In genomic region chr4:182018691-182019090, GRCh38 we compare ENCODE assay signal across 17 cellular contexts.
A peak's percentile ranks its signal among the peaks of the same experiment; 100 is the strongest.
DNase-seq lines count a peak whose midpoint lies in the region; ATAC-seq lines count a peak whose summit lies in the region.
"Had no signal": no experiment of that assay in that cellular context is flagged by ENCODE, and none has a peak within 500 bp of the region (broad histone marks: within the 10 kb centered on the region; RNA-seq: fewer than 3 reads in every experiment).

No MANE protein-coding gene starts in this region.

- intact Hi-C loops in activated CD4-positive, alpha-beta T cell treated with anti-CD3 and anti-CD28 coated beads for 36 hours (cut with DNase I, micrococcal nuclease): no loop called here
- intact Hi-C loops in Right ventricle myocardium superior (cut with DNase I): no loop called here

- no peak for DNase-seq in T-helper 2 cell treated with Interferon-gamma antibody and Interleukin-4, amounts not matched to agents 5 μg/mL and 100 μg/mL, for 36 hours (ENCODE audit: low spot score)
- DNase-seq in activated CD4-positive, alpha-beta T cell treated with anti-CD3 and anti-CD28 coated beads for 36 hours: no peak
- DNase-seq in Right ventricle myocardium superior: no peak
- DNase-seq: activated CD4-positive, alpha-beta T cell treated with anti-CD3 and anti-CD28 coated beads, Interleukin-2, amount 50 U/mL, for 1 hour; activated effector memory CD4-positive, alpha-beta T cell treated with anti-CD3 and anti-CD28 coated beads, Interleukin-2, amount 50 U/mL, for 16 hours; brain microvascular endothelial cell; DND-41; endodermal cell; left colon; T-helper 17 cell; upper lobe of left lung had no signal

- no peak overlapping the region for H3K27ac Mint-ChIP-seq in T-helper 2 cell treated with Interferon-gamma antibody and Interleukin-4, amounts not matched to agents 5 μg/mL and 100 μg/mL, for 36 hours
- H3K27ac Mint-ChIP-seq in activated CD4-positive, alpha-beta T cell treated with anti-CD3 and anti-CD28 coated beads for 36 hours: no peak overlapping the region
- H3K27ac Mint-ChIP-seq: endodermal cell, T-helper 17 cell had no signal

- ATAC-seq in GM18511 (IDR thresholded peaks at IDR 0.05; ENCODE audit: unreplicated experiment) (peak; percentile 58), GM21360 (IDR thresholded peaks at IDR 0.05; ENCODE audit: unreplicated experiment) (peak; percentile 40), HG02938 (IDR thresholded peaks at IDR 0.05; ENCODE audit: unreplicated experiment) (peak; percentile 71), HG03520 (IDR thresholded peaks at IDR 0.05; ENCODE audit: unreplicated experiment) (peak; percentile 46), GM19455 (IDR thresholded peaks at IDR 0.05; ENCODE audit: unreplicated experiment) (no peak), Right ventricle myocardium superior (ENCODE audit: poor library complexity) (no peak)
- no peak for ATAC-seq in activated CD4-positive, alpha-beta T cell treated with anti-CD3 and anti-CD28 coated beads for 36 hours
- ATAC-seq: left colon, Panc1, T-helper 17 cell had no signal

- no peaks in the 10 kb centered on the region for H3K4me1 Mint-ChIP-seq in T-helper 2 cell treated with Interferon-gamma antibody and Interleukin-4, amounts not matched to agents 5 μg/mL and 100 μg/mL, for 36 hours (ENCODE audit: low read depth)
- no peaks in the 10 kb centered on the region for H3K4me1 Mint-ChIP-seq in activated CD4-positive, alpha-beta T cell treated with anti-CD3 and anti-CD28 coated beads for 36 hours
- H3K4me1 Mint-ChIP-seq: T-helper 17 cell had no signal

- H3K4me3 Mint-ChIP-seq in T-helper 2 cell treated with Interferon-gamma antibody and Interleukin-4, amounts not matched to agents 5 μg/mL and 100 μg/mL, for 36 hours: no peak overlapping the region
- no peak overlapping the region for H3K4me3 Mint-ChIP-seq in activated CD4-positive, alpha-beta T cell treated with anti-CD3 and anti-CD28 coated beads for 36 hours
- H3K4me3 Mint-ChIP-seq: endodermal cell, T-helper 17 cell had no signal

- POLR2A ChIA-PET in activated CD4-positive, alpha-beta T cell treated with anti-CD3 and anti-CD28 coated beads for 36 hours (lab: Charles Lee): no interaction called here

- H3K27me3 Mint-ChIP-seq in T-helper 2 cell treated with Interferon-gamma antibody and Interleukin-4, amounts not matched to agents 5 μg/mL and 100 μg/mL, for 36 hours (ENCODE audit: low read depth): no peaks in the 10 kb centered on the region
- no peaks in the 10 kb centered on the region for H3K27me3 Mint-ChIP-seq in activated CD4-positive, alpha-beta T cell treated with anti-CD3 and anti-CD28 coated beads for 36 hours
- H3K27me3 Mint-ChIP-seq: T-helper 17 cell had no signal

- H3K36me3 Mint-ChIP-seq in T-helper 2 cell treated with Interferon-gamma antibody and Interleukin-4, amounts not matched to agents 5 μg/mL and 100 μg/mL, for 36 hours (ENCODE audit: low read depth): no peaks in the 10 kb centered on the region
- H3K36me3 Mint-ChIP-seq in activated CD4-positive, alpha-beta T cell treated with anti-CD3 and anti-CD28 coated beads for 36 hours (ENCODE audit: low read depth): no peaks in the 10 kb centered on the region

- peaks cover 4% of the 10 kb centered on the region for H3K9me3 Mint-ChIP-seq in T-helper 2 cell treated with Interferon-gamma antibody and Interleukin-4, amounts not matched to agents 5 μg/mL and 100 μg/mL, for 36 hours
- peaks cover 3% of the 10 kb centered on the region for H3K9me3 Mint-ChIP-seq in activated CD4-positive, alpha-beta T cell treated with anti-CD3 and anti-CD28 coated beads for 36 hours (ENCODE audit: low read depth)
- H3K9me3 Mint-ChIP-seq: endodermal cell had no signal

- CTCF ChIA-PET in activated CD4-positive, alpha-beta T cell treated with anti-CD3 and anti-CD28 coated beads for 36 hours (lab: Charles Lee): no interaction called here

Comparison
In these comparisons a context has a peak if more than half of its experiments do, and no peak if none do; other contexts are left out.
1. ATAC-seq: peak in GM18511 (single experiment), GM21360 (single experiment), HG02938 (single experiment) and HG03520 (single experiment); none in GM19455 (single experiment), activated CD4-positive, alpha-beta T cell treated with anti-CD3 and anti-CD28 coated beads for 36 hours (single experiment) and Right ventricle myocardium superior (single experiment).